Comparison of ENCODE assay signal across 8 cellular contexts in genomic region chr17:49880291-49881053, GRCh38. TPM values are rescaled to one million over a fixed set of nuclear protein-coding genes. Genes with fewer than 3 reads are reported as not detected.
A peak's percentile ranks its signal among the peaks of the same experiment; 100 is the strongest.
DNase-seq lines count a peak whose midpoint lies in the region; ATAC-seq and TF ChIP-seq lines count a peak whose summit lies in the region.

No MANE protein-coding gene starts in this region.

- H3K27ac ChIP-seq in KMS-11 (no peak overlapping the region), parathyroid adenoma (no peak overlapping the region), upper lobe of right lung (no peak overlapping the region)

- H3K4me1 Mint-ChIP-seq in activated naive CD4-positive, alpha-beta T cell treated with anti-CD3 and anti-CD28 coated beads for 36 hours (ENCODE audit: low read depth): peaks cover 7% of the 10 kb centered on the region

- CTCF ChIA-PET in activated naive CD4-positive, alpha-beta T cell treated with anti-CD3 and anti-CD28 coated beads for 36 hours (lab: Charles Lee): interaction anchor here (0.6 to 4.1 kb wide), 18 partner anchors 9 to 1210 kb away, joined by 3 to 59 read pairs (median 4); partner anchors contain the start of gene DLX3

- peaks cover 91% of the 10 kb centered on the region for H3K27me3 ChIP-seq in KMS-11 (ENCODE audit: insufficient read depth, low read depth)
- H3K27me3 ChIP-seq in parathyroid adenoma (ENCODE audit: control insufficient read depth, insufficient read depth, low read length): no peaks in the 10 kb centered on the region
- H3K27me3 ChIP-seq in upper lobe of right lung: peaks cover 33% of the 10 kb centered on the region

- peaks cover 32% of the 10 kb centered on the region for H3K27me3 Mint-ChIP-seq in activated naive CD4-positive, alpha-beta T cell treated with anti-CD3 and anti-CD28 coated beads for 36 hours (ENCODE audit: low read depth)

- H3K27ac Mint-ChIP-seq in activated naive CD4-positive, alpha-beta T cell treated with anti-CD3 and anti-CD28 coated beads for 36 hours: no peak overlapping the region

- peak; percentile 66 to 77 for DNase-seq in NCI-H524 (lab: John Stamatoyannopoulos, UW)
- DNase-seq in NCI-H524 treated with DMSO at 0.1 percent for 48 hours (lab: John Stamatoyannopoulos, UW): no peak
- peak; percentile 81 for DNase-seq in activated naive CD4-positive, alpha-beta T cell treated with anti-CD3 and anti-CD28 coated beads for 36 hours
- peak; percentile 35 to 86 (median 68) for DNase-seq in head of caudate nucleus
- peak; percentile 91 for DNase-seq in upper lobe of right lung

- no peaks in the 10 kb centered on the region for H3K9me3 Mint-ChIP-seq in activated naive CD4-positive, alpha-beta T cell treated with anti-CD3 and anti-CD28 coated beads for 36 hours

- H4K20me1 ChIP-seq in KMS-11 (ENCODE audit: insufficient read depth): no peaks in the 10 kb centered on the region

- intact Hi-C loops in activated naive CD4-positive, alpha-beta T cell treated with anti-CD3 and anti-CD28 coated beads for 36 hours (cut with micrococcal nuclease): loop anchor here (1.0 to 2.0 kb wide), 4 partner anchors 20 to 207 kb away; no protein-coding TSS in a partner anchor
- intact Hi-C loops in head of caudate nucleus (cut with DNase I) (loop anchor here (5.0 kb wide), 1 partner anchor 117 kb away; the partner anchor contains the start of gene DLX3), upper lobe of right lung (cut with DNase I) (loop anchor here (5.0 kb wide), 1 partner anchor 117 kb away; the partner anchor contains the start of gene DLX3)

- no peaks in the 10 kb centered on the region for H3K36me3 Mint-ChIP-seq in activated naive CD4-positive, alpha-beta T cell treated with anti-CD3 and anti-CD28 coated beads for 36 hours (ENCODE audit: low read depth)

- H3K4me3 ChIP-seq in KMS-11 (IDR thresholded peaks at IDR 0.05; ENCODE audit: insufficient read depth, low read depth, low read length): no peak overlapping the region
- H3K4me3 ChIP-seq in parathyroid adenoma (ENCODE audit: low read depth, low read length): no peak overlapping the region
- H3K4me3 ChIP-seq in upper lobe of right lung: no peak overlapping the region

- peaks cover 5% of the 10 kb centered on the region for H3K4me1 ChIP-seq in KMS-11 (ENCODE audit: low read depth, poor library complexity, severe bottlenecking)
- peaks cover 3% of the 10 kb centered on the region for H3K4me1 ChIP-seq in parathyroid adenoma
- peaks cover 7% of the 10 kb centered on the region for H3K4me1 ChIP-seq in upper lobe of right lung

- H3K36me3 ChIP-seq in KMS-11 (ENCODE audit: insufficient read depth) (no peaks in the 10 kb centered on the region), parathyroid adenoma (ENCODE audit: control insufficient read depth, insufficient read depth, low read length) (no peaks in the 10 kb centered on the region), upper lobe of right lung (no peaks in the 10 kb centered on the region)

- H3K4me2 ChIP-seq in KMS-11 (no peak overlapping the region), parathyroid adenoma (ENCODE audit: low read length) (peak overlapping the region; percentile 39)

- TF ChIP-seq CTCF in KMS-11 (conservative IDR thresholded peaks at IDR 0.05; ENCODE audit: low read depth, low read length): peak; percentile 85
- TF ChIP-seq CTCF in parathyroid adenoma (IDR thresholded peaks at IDR 0.05): peak; percentile 98
- TF ChIP-seq CTCF in upper lobe of right lung (IDR thresholded peaks at IDR 0.05): peak; percentile 99

- H3K4me3 Mint-ChIP-seq in activated naive CD4-positive, alpha-beta T cell treated with anti-CD3 and anti-CD28 coated beads for 36 hours: no peak overlapping the region

- H2AFZ ChIP-seq in KMS-11 (ENCODE audit: low read depth): no peak overlapping the region
- H2AFZ ChIP-seq in parathyroid adenoma: peak overlapping the region; percentile 74

- H3K9me3 ChIP-seq in parathyroid adenoma (ENCODE audit: control insufficient read depth, low read length) (no peaks in the 10 kb centered on the region), upper lobe of right lung (no peaks in the 10 kb centered on the region)

- ATAC-seq in SK-N-SH treated with all-trans-retinoic acid at 6 μM for 48 hours (peak; percentile 98), upper lobe of right lung (peak; percentile 96)

- H3K9ac ChIP-seq in KMS-11 (no peak overlapping the region), parathyroid adenoma (no peak overlapping the region)

- no peaks in the 10 kb centered on the region for H3K79me2 ChIP-seq in KMS-11 (ENCODE audit: insufficient read depth, low read depth)
- H3K79me2 ChIP-seq in parathyroid adenoma: no peaks in the 10 kb centered on the region

TF ChIP-seq in SK-N-SH treated with all-trans-retinoic acid at 6 μM for 48 hours, 23 proteins besides CTCF, POLR2A, EP300 and RAD21 (continues in another document):
- TF ChIP-seq TOX (CRISPR knock-in tag; IDR thresholded peaks at IDR 0.05; ENCODE audit: borderline replicate concordance) (no peak), TSHZ2 (CRISPR knock-in tag; IDR thresholded peaks at IDR 0.05) (no peak), ZFP3 (CRISPR knock-in tag; IDR thresholded peaks at IDR 0.05) (no peak), ZNF70 (CRISPR knock-in tag; IDR thresholded peaks at IDR 0.05) (no peak), ESRRG (CRISPR knock-in tag; IDR thresholded peaks at IDR 0.05) (no peak), OSR1 (CRISPR knock-in tag; IDR thresholded peaks at IDR 0.05) (no peak), ISL1 (CRISPR knock-in tag; IDR thresholded peaks at IDR 0.05) (no peak), BACH2 (CRISPR knock-in tag; IDR thresholded peaks at IDR 0.05; ENCODE audit: borderline replicate concordance) (no peak), CSRNP3 (CRISPR knock-in tag; IDR thresholded peaks at IDR 0.05) (no peak), GLIS3 (CRISPR knock-in tag; IDR thresholded peaks at IDR 0.05) (no peak), ZNF8 (CRISPR knock-in tag; IDR thresholded peaks at IDR 0.05) (no peak), RARB (CRISPR knock-in tag; IDR thresholded peaks at IDR 0.05) (no peak), CREB5 (CRISPR knock-in tag; IDR thresholded peaks at IDR 0.05; ENCODE audit: low read depth) (no peak), POU6F1 (CRISPR knock-in tag; IDR thresholded peaks at IDR 0.05; ENCODE audit: borderline replicate concordance, low read depth) (no peak)

RNA-seq across cellular contexts. Expression of gene TAC4, which starts 32.6 kb away (rescaled TPM):
- not detected for total RNA-seq in activated naive CD4-positive, alpha-beta T cell treated with anti-CD3 and anti-CD28 coated beads for 36 hours
- total RNA-seq in upper lobe of right lung: not detected
